In genomic region chr10:29609696-29610095, GRCh38 we compare ENCODE assay signal across 15 cellular contexts.
"Had no signal": no experiment of that assay in that cellular context is flagged by ENCODE, and none has a peak within 500 bp of the region (broad histone marks: within the 10 kb centered on the region; RNA-seq: fewer than 3 reads in every experiment).

No MANE protein-coding gene starts in this region.

- H3K4me3 ChIP-seq: heart right ventricle, left lung, suprapubic skin had no signal

- H3K27ac Mint-ChIP-seq: activated naive CD4-positive, alpha-beta T cell treated with anti-CD3 and anti-CD28 coated beads, Interleukin-2, amount 50 U/mL, for 24 hours; activated T-cell treated with anti-CD3 and anti-CD28 coated beads, Interleukin-2, amount 50 U/mL, for 72 hours; memory B cell; naive thymus-derived CD4-positive, alpha-beta T cell had no signal

- H2AFZ ChIP-seq: parathyroid adenoma had no signal

- H3K4me1 Mint-ChIP-seq: memory B cell had no signal

- DNase-seq: activated CD4-positive, alpha-beta T cell treated with anti-CD3 and anti-CD28 coated beads, Interleukin-2, amount 50 U/mL, for 4 hours; activated effector memory CD4-positive, alpha-beta T cell treated with anti-CD3 and anti-CD28 coated beads, Interleukin-2, amount 50 U/mL, for 16 hours; activated T-cell treated with anti-CD3 and anti-CD28 coated beads, Interleukin-2, amount 50 U/mL, for 72 hours; caudate nucleus; foreskin melanocyte; heart right ventricle; left lung; naive thymus-derived CD4-positive, alpha-beta T cell; retina; stimulated activated CD4-positive, alpha-beta T cell treated with anti-CD3 and anti-CD28 coated beads, Interleukin-2, amount 100 ng/mL, for 24 hours; stimulated activated naive CD8-positive, alpha-beta T cell treated with anti-CD3 and anti-CD28 coated beads, Interleukin-15, Interleukin-2, amounts not matched to agents 100 U/mL and 50 U/mL, for 24 hours had no signal

- H3K27ac ChIP-seq: left lung, parathyroid adenoma, suprapubic skin had no signal

- H3K4me1 ChIP-seq: left lung had no signal

- H3K27me3 ChIP-seq: heart right ventricle, left lung, suprapubic skin had no signal

- H3K36me3 ChIP-seq: heart right ventricle, suprapubic skin had no signal

- ATAC-seq: activated T-cell treated with anti-CD3 and anti-CD28 coated beads, Interleukin-2, amount 50 U/mL, for 72 hours; left lung; naive thymus-derived CD4-positive, alpha-beta T cell; stimulated activated naive CD8-positive, alpha-beta T cell treated with anti-CD3 and anti-CD28 coated beads, Interleukin-15, Interleukin-2, amounts not matched to agents 100 U/mL and 50 U/mL, for 24 hours had no signal

- H3K9me3 ChIP-seq: suprapubic skin had no signal

- H3K4me3 Mint-ChIP-seq: activated naive CD4-positive, alpha-beta T cell treated with anti-CD3 and anti-CD28 coated beads, Interleukin-2, amount 50 U/mL, for 24 hours; activated T-cell treated with anti-CD3 and anti-CD28 coated beads, Interleukin-2, amount 50 U/mL, for 72 hours; memory B cell had no signal

- H3K9ac ChIP-seq: parathyroid adenoma had no signal

- H3K9me3 Mint-ChIP-seq: activated naive CD4-positive, alpha-beta T cell treated with anti-CD3 and anti-CD28 coated beads, Interleukin-2, amount 50 U/mL, for 24 hours; activated T-cell treated with anti-CD3 and anti-CD28 coated beads, Interleukin-2, amount 50 U/mL, for 72 hours had no signal
